Comparison of ENCODE assay signal across 7 cellular contexts in genomic region chr7:10472115-10472514, GRCh38.
"Had no signal": no experiment of that assay in that cellular context is flagged by ENCODE, and none has a peak within 500 bp of the region (broad histone marks: within the 10 kb centered on the region; RNA-seq: fewer than 3 reads in every experiment).

No MANE protein-coding gene starts in this region.

- H3K4me3 ChIP-seq: GM23248, K562 had no signal

- H2AFZ ChIP-seq: GM23248 had no signal

- H3K27ac ChIP-seq: GM23248 had no signal

- DNase-seq: GM23248, GOT3, H9, HCEC 1CT, IMR-90, KG1 had no signal

- ATAC-seq: K562 had no signal

- H3K9ac ChIP-seq: GM23248 had no signal
